Comparison of ENCODE assay signal across 31 cellular contexts in genomic region chr20:13364278-13365170, GRCh38.
"Had no signal": no experiment of that assay in that cellular context is flagged by ENCODE, and none has a peak within 500 bp of the region (broad histone marks: within the 10 kb centered on the region; RNA-seq: fewer than 3 reads in every experiment).

No MANE protein-coding gene starts in this region.

- H3K36me3 Mint-ChIP-seq: stimulated activated effector memory CD8-positive, alpha-beta T cell treated with anti-CD3 and anti-CD28 coated beads, Interleukin-12 subunit alpha, Interleukin-12 subunit beta, amount 100 ng/mL, for 72 hours had no signal

- H3K36me3 ChIP-seq: left ventricle myocardium inferior, pancreas, prostate gland, sigmoid colon, spleen, suprapubic skin, thoracic aorta, tibial artery, upper lobe of right lung had no signal

- H3K27ac Mint-ChIP-seq: immature natural killer cell; natural killer cell treated with Interleukin-12 subunit alpha and Interleukin-12 subunit beta and Interleukin-15 and Interleukin-18, amount 100 ng/mL, for 72 hours; stimulated activated effector memory CD8-positive, alpha-beta T cell treated with anti-CD3 and anti-CD28 coated beads, Interleukin-12 subunit alpha, Interleukin-12 subunit beta, amount 100 ng/mL, for 72 hours; stimulated activated naive CD8-positive, alpha-beta T cell treated with anti-CD3 and anti-CD28 coated beads, Interleukin-15, Interleukin-2, amounts not matched to agents 100 ng/mL and 50 ng/mL, for 24 hours had no signal

- H3K4me1 Mint-ChIP-seq: immature natural killer cell; naive thymus-derived CD4-positive, alpha-beta T cell; neural crest cell; stimulated activated effector memory CD8-positive, alpha-beta T cell treated with anti-CD3 and anti-CD28 coated beads, Interleukin-12 subunit alpha, Interleukin-12 subunit beta, amount 100 ng/mL, for 72 hours had no signal

- H3K27ac ChIP-seq: left ventricle myocardium inferior, pancreas, prostate gland, sigmoid colon, spleen, suprapubic skin, thoracic aorta, tibial artery, upper lobe of right lung had no signal

- H3K27me3 ChIP-seq: pancreas, sigmoid colon, spleen, suprapubic skin, tibial artery, upper lobe of right lung had no signal

- H3K4me1 ChIP-seq: left ventricle myocardium inferior, pancreas, prostate gland, sigmoid colon, spleen, suprapubic skin, tibial artery, upper lobe of right lung had no signal

- H3K9me3 ChIP-seq: mucosa of descending colon, pancreas, prostate gland, sigmoid colon, suprapubic skin, thoracic aorta, upper lobe of right lung had no signal

- ATAC-seq: left colon; mucosa of descending colon; naive thymus-derived CD4-positive, alpha-beta T cell; natural killer cell treated with Interleukin-12 subunit alpha and Interleukin-12 subunit beta and Interleukin-15 and Interleukin-18, amount 100 ng/mL, for 72 hours; pancreas; right cardiac atrium; stimulated activated effector memory CD8-positive, alpha-beta T cell treated with anti-CD3 and anti-CD28 coated beads, Interleukin-12 subunit alpha, Interleukin-12 subunit beta, amount 100 ng/mL, for 72 hours; upper lobe of right lung had no signal

- H3K4me3 Mint-ChIP-seq: immature natural killer cell; naive thymus-derived CD4-positive, alpha-beta T cell; natural killer cell treated with Interleukin-12 subunit alpha and Interleukin-12 subunit beta and Interleukin-15 and Interleukin-18, amount 100 ng/mL, for 72 hours; neural crest cell; stimulated activated effector memory CD8-positive, alpha-beta T cell treated with anti-CD3 and anti-CD28 coated beads, Interleukin-12 subunit alpha, Interleukin-12 subunit beta, amount 100 ng/mL, for 72 hours; stimulated activated naive CD8-positive, alpha-beta T cell treated with anti-CD3 and anti-CD28 coated beads, Interleukin-15, Interleukin-2, amounts not matched to agents 100 ng/mL and 50 ng/mL, for 24 hours had no signal

- H3K4me3 ChIP-seq: left ventricle myocardium inferior, lung, mucosa of descending colon, pancreas, prostate gland, sigmoid colon, spleen, suprapubic skin, thoracic aorta, tibial artery, upper lobe of right lung had no signal

- DNase-seq: hypothalamus; immature natural killer cell; kidney; left colon; left ventricle myocardium inferior; midbrain; mucosa of descending colon; naive thymus-derived CD4-positive, alpha-beta T cell; nucleus accumbens; pancreas; posterior cingulate gyrus; retina; right cardiac atrium; sigmoid colon; small intestine; spleen; stimulated activated CD4-positive, alpha-beta T cell treated with anti-CD3 and anti-CD28 coated beads, Interleukin-4, amount 100 ng/mL, for 24 hours; stimulated activated naive CD4-positive, alpha-beta T cell; tibial artery; trophoblast cell; upper lobe of right lung had no signal

- FAIRE-seq: islet of Langerhans, kidney, pancreas, small intestine, urothelium cell line had no signal

- H3K27me3 Mint-ChIP-seq: naive thymus-derived CD4-positive, alpha-beta T cell; stimulated activated naive CD8-positive, alpha-beta T cell treated with anti-CD3 and anti-CD28 coated beads, Interleukin-15, Interleukin-2, amounts not matched to agents 100 ng/mL and 50 ng/mL, for 24 hours had no signal
